ENCODE assay signal across 28 cellular contexts in genomic region chr19:58123354-58123753, GRCh38.
"Had no signal": no experiment of that assay in that cellular context is flagged by ENCODE, and none has a peak within 500 bp of the region (broad histone marks: within the 10 kb centered on the region; RNA-seq: fewer than 3 reads in every experiment).

No MANE protein-coding gene starts in this region.

- ATAC-seq: activated CD4-positive, CD25-positive, alpha-beta regulatory T cell treated with anti-CD3 and anti-CD28 coated beads, Interleukin-2, amount 50 U/mL, for 24 hours; activated naive CD4-positive, alpha-beta T cell treated with anti-CD3 and anti-CD28 coated beads, Interleukin-2, amount 50 U/mL, for 72 hours; activated T-cell treated with anti-CD3 and anti-CD28 coated beads, Interleukin-2, amount 50 U/mL, for 4 hours; activated T-helper 17 cell treated with anti-CD3 and anti-CD28 coated beads, Interleukin-2, amount 50 U/mL, for 72 hours; left lung; mucosa of descending colon; natural killer cell treated with Interleukin-12 subunit alpha and Interleukin-12 subunit beta and Interleukin-15 and Interleukin-18, amount 100 ng/mL, for 72 hours; stimulated activated memory B cell treated with anti-CD40 and anti-IgM and Interleukin-4, amounts not matched to agents 10 μg/mL and 1 μg/mL and 100 μg/mL, for 72 hours; stimulated activated naive CD8-positive, alpha-beta T cell treated with anti-CD3 and anti-CD28 coated beads, Interleukin-15, amount 100 ng/mL, for 72 hours; T-helper 17 cell; upper lobe of right lung had no signal

- H3K4me3 ChIP-seq: coronary artery, dorsolateral prefrontal cortex, left lung, lung, mucosa of descending colon, sigmoid colon, thyroid gland, upper lobe of right lung had no signal

- DNase-seq: activated CD4-positive, alpha-beta memory T cell treated with anti-CD3 and anti-CD28 coated beads, Interleukin-2, amount 10 ng/mL, durations not matched to agents 7 days and 5 days; activated CD4-positive, alpha-beta T cell treated with anti-CD3 and anti-CD28 coated beads, Interleukin-2, amount 10 ng/mL, durations not matched to agents 24 days and 14 days; activated gamma-delta T cell treated with Interleukin-2 at 50 U/mL for 16 hours; activated T-cell treated with anti-CD3 and anti-CD28 coated beads, Interleukin-2, amount 50 U/mL, for 4 hours; amniotic stem cell; brain microvascular endothelial cell; dorsolateral prefrontal cortex; effector memory CD4-positive, alpha-beta T cell; left lung; mucosa of descending colon; posterior cingulate gyrus; sigmoid colon; small intestine; stimulated activated CD4-positive, alpha-beta T cell treated with anti-CD3 and anti-CD28 coated beads, Interleukin-4, amount 100 ng/mL, for 4 hours; stimulated activated CD8-positive, alpha-beta memory T cell treated with anti-CD3 and anti-CD28 coated beads, Interleukin-4, amount 100 ng/mL, for 48 hours; stimulated activated naive CD8-positive, alpha-beta T cell treated with anti-CD3 and anti-CD28 coated beads, Interleukin-15, amount 100 ng/mL, for 72 hours; T-helper 17 cell; T1000; thyroid gland; upper lobe of right lung; WERI-Rb-1 had no signal

- H3K4me1 ChIP-seq: left lung, sigmoid colon, thyroid gland, upper lobe of right lung had no signal

- H3K27me3 ChIP-seq: brain microvascular endothelial cell, dorsolateral prefrontal cortex, thyroid gland, upper lobe of right lung had no signal

- H3K27ac ChIP-seq: brain microvascular endothelial cell, coronary artery, dorsolateral prefrontal cortex, left lung, sigmoid colon, thyroid gland, upper lobe of right lung, WERI-Rb-1 had no signal
